Comparison of ENCODE assay signal across 1 cellular context in genomic region chr12:53220857-53221202, GRCh38.
A peak's percentile ranks its signal among the peaks of the same experiment; 100 is the strongest.
TF ChIP-seq lines count a peak whose summit lies in the region.

No MANE protein-coding gene starts in this region.

TF ChIP-seq in K562, 482 proteins besides CTCF, POLR2A, EP300 and RAD21 (continued from another document and continues in another):
- no peak for TF ChIP-seq ZNF639 (CRISPR knock-in tag; conservative IDR thresholded peaks at IDR 0.05 in 1 of 2, IDR thresholded peaks at IDR 0.05 in 1 of 2)
- TF ChIP-seq CBX8 (IDR thresholded peaks at IDR 0.05; ENCODE audit: borderline replicate concordance, extremely low read depth, low read depth, low read length, poor library complexity, severe bottlenecking), result no peak
- no peak for TF ChIP-seq VEZF1 (CRISPR knock-in tag; IDR thresholded peaks at IDR 0.05)
- 0 out of 4 replicates have a peak, but pooled peaks of 1 of the 2 experiments have one; percentile 47 for TF ChIP-seq UBTF (IDR thresholded peaks at IDR 0.05; ENCODE audit: borderline replicate concordance in 1 of 2, low read depth in 2 of 2, low read length in 2 of 2)
- TF ChIP-seq FOXA1 (IDR thresholded peaks at IDR 0.05; ENCODE audit: borderline replicate concordance), result no peak
- no peak for TF ChIP-seq ZNF717 (CRISPR knock-in tag; IDR thresholded peaks at IDR 0.05)
- TF ChIP-seq ZBTB40 (IDR thresholded peaks at IDR 0.05), result no peak
- TF ChIP-seq ZBTB40 (CRISPR knock-in tag; IDR thresholded peaks at IDR 0.05), result no peak
- TF ChIP-seq FOXK1 (CRISPR knock-in tag; IDR thresholded peaks at IDR 0.05; ENCODE audit: borderline replicate concordance), result no peak
- peak; percentile 54; the same call in 1 of the 2 replicates for TF ChIP-seq CTBP1 (IDR thresholded peaks at IDR 0.05; ENCODE audit: borderline replicate concordance)
- no peak for TF ChIP-seq ZNF655 (CRISPR knock-in tag; IDR thresholded peaks at IDR 0.05)
- no peak for TF ChIP-seq ZNF695 (CRISPR knock-in tag; IDR thresholded peaks at IDR 0.05)
- TF ChIP-seq MCM5 (IDR thresholded peaks at IDR 0.05; ENCODE audit: low read depth), result no peak
- no peak for TF ChIP-seq SNIP1 (IDR thresholded peaks at IDR 0.05; ENCODE audit: low read depth)
- no peak for TF ChIP-seq ZNF511 (CRISPR knock-in tag; IDR thresholded peaks at IDR 0.05)
- TF ChIP-seq ZNF766 (CRISPR knock-in tag; conservative IDR thresholded peaks at IDR 0.05), result 0 out of 2 replicates have a peak, but pooled peaks have one; percentile 39
- TF ChIP-seq MAZ (CRISPR knock-in tag; conservative IDR thresholded peaks at IDR 0.05 in 1 of 2, IDR thresholded peaks at IDR 0.05 in 1 of 2), result peak in 1 of 2 experiments; percentile 98; a peak in 3 of 4 replicates
- no peak for TF ChIP-seq ZNF124 (CRISPR knock-in tag; IDR thresholded peaks at IDR 0.05)
- no peak for TF ChIP-seq HNRNPK (IDR thresholded peaks at IDR 0.05; ENCODE audit: low read depth, low read length, poor library complexity, severe bottlenecking)
- no peak for TF ChIP-seq ZHX1 (conservative IDR thresholded peaks at IDR 0.05; ENCODE audit: low read length)
- no peak for TF ChIP-seq NR2C1 (IDR thresholded peaks at IDR 0.05)
- no peak for TF ChIP-seq NR2C1 (tag; IDR thresholded peaks at IDR 0.05)
- TF ChIP-seq SREBF2 (CRISPR knock-in tag; IDR thresholded peaks at IDR 0.05), result no peak
- no peak for TF ChIP-seq SIX5 (IDR thresholded peaks at IDR 0.05; ENCODE audit: borderline replicate concordance in 1 of 2, insufficient read depth in 1 of 2, low read depth in 1 of 2, low read length in 2 of 2)
- TF ChIP-seq PHB (CRISPR knock-in tag; IDR thresholded peaks at IDR 0.05), result no peak
- TF ChIP-seq MIER1 (IDR thresholded peaks at IDR 0.05; ENCODE audit: low read depth), result no peak
- no peak for TF ChIP-seq NFATC3 (IDR thresholded peaks at IDR 0.05)
- TF ChIP-seq HMGN3 (IDR thresholded peaks at IDR 0.05; ENCODE audit: borderline replicate concordance, extremely low read depth, insufficient read length, low read depth, low read length), result peak; percentile 60
- TF ChIP-seq CEBPZ (IDR thresholded peaks at IDR 0.05; ENCODE audit: borderline replicate concordance, low read depth, low read length), result no peak
- TF ChIP-seq ZBTB8A (IDR thresholded peaks at IDR 0.05; ENCODE audit: partially characterized antibody), result no peak
- TF ChIP-seq SMAD3 (CRISPR knock-in tag; conservative IDR thresholded peaks at IDR 0.05), result no peak
